ENCODE assay signal across 17 cellular contexts in genomic region chrX:39721570-39722279, GRCh38.
DNase-seq lines count a peak whose midpoint lies in the region; ATAC-seq and TF ChIP-seq lines count a peak whose summit lies in the region.
"Had no signal": no experiment of that assay in that cellular context is flagged by ENCODE, and none has a peak within 500 bp of the region (broad histone marks: within the 10 kb centered on the region; RNA-seq: fewer than 3 reads in every experiment).

No MANE protein-coding gene starts in this region.

- intact Hi-C loops in Caco-2 (cut with micrococcal nuclease; ENCODE audit: unreplicated experiment) = no loop called here

- no peaks in the 10 kb centered on the region for H3K9me3 Mint-ChIP-seq in Caco-2 (ENCODE audit: unreplicated experiment)
- H3K9me3 Mint-ChIP-seq: activated B cell treated with CpG ODN at 0.5 μM for 24 hours; activated T-helper 2 cell treated with anti-CD3 and anti-CD28 coated beads, Interferon-gamma antibody, Interleukin-2, Interleukin-4, amounts not matched to agents 10 μg/mL and 5 μg/mL and 100 μg/mL, durations not matched to agents 14 hours and 24 hours and 36 hours; dendritic cell treated with granulocyte-macrophage colony-stimulating factor and Interleukin-4, amounts not matched to agents 40 ng/mL and 50 ng/mL, for 4 days; natural killer cell had no signal

- peaks cover 5% of the 10 kb centered on the region for H3K36me3 Mint-ChIP-seq in Caco-2 (ENCODE audit: insufficient read depth, unreplicated experiment)
- H3K36me3 Mint-ChIP-seq: natural killer cell had no signal

- TF ChIP-seq CTCF in Caco-2 (IDR thresholded peaks at IDR 0.05; ENCODE audit: insufficient read depth in 1 of 2, low read depth in 1 of 2, low read length in 1 of 2, severe bottlenecking in 1 of 2, unreplicated experiment in 1 of 2) (no peak), astrocyte of the cerebellum (IDR thresholded peaks at IDR 0.05; ENCODE audit: low read depth, low read length, missing control alignments) (no peak), fibroblast of the aortic adventitia (IDR thresholded peaks at IDR 0.05; ENCODE audit: insufficient read depth, low read length) (no peak)

- no peaks in the 10 kb centered on the region for H3K36me3 ChIP-seq in Caco-2 (ENCODE audit: control insufficient read depth, insufficient read depth, low read length)

- H3K9me3 ChIP-seq in Caco-2 = no peaks in the 10 kb centered on the region

- H3K4me1 ChIP-seq in Caco-2 = no peaks in the 10 kb centered on the region; the same call in 1 of the 2 replicates

- BruUV-seq in Caco-2 (replicated peaks; lab: Mats Ljungman, UMichigan) = no TSS peak

- H3K4me3 ChIP-seq in Caco-2 (ENCODE audit: low read depth, low read length) (no peak overlapping the region), astrocyte of the cerebellum (ENCODE audit: low read depth, low read length) (no peak overlapping the region), fibroblast of the aortic adventitia (ENCODE audit: low read depth, low read length) (no peak overlapping the region)
- H3K4me3 ChIP-seq: lung had no signal

- CTCF ChIA-PET in Caco-2 (lab: Charles Lee) = no interaction called here

- H3K4me3 Mint-ChIP-seq in Caco-2 (ENCODE audit: unreplicated experiment) = no peak overlapping the region
- H3K4me3 Mint-ChIP-seq: activated B cell treated with CpG ODN at 0.5 μM for 24 hours; dendritic cell treated with granulocyte-macrophage colony-stimulating factor and Interleukin-4, amounts not matched to agents 40 ng/mL and 50 ng/mL, for 4 days; natural killer cell had no signal

- POLR2A ChIA-PET in Caco-2 (lab: Charles Lee) = no interaction called here

- H3K27ac Mint-ChIP-seq in Caco-2 (ENCODE audit: unreplicated experiment) = peak overlapping the region; percentile 10
- H3K27ac Mint-ChIP-seq: activated B cell treated with CpG ODN at 0.5 μM for 24 hours; activated T-helper 2 cell treated with anti-CD3 and anti-CD28 coated beads, Interferon-gamma antibody, Interleukin-2, Interleukin-4, amounts not matched to agents 10 μg/mL and 5 μg/mL and 100 μg/mL, durations not matched to agents 14 hours and 24 hours and 36 hours; dendritic cell treated with granulocyte-macrophage colony-stimulating factor and Interleukin-4, amounts not matched to agents 40 ng/mL and 50 ng/mL, for 4 days; natural killer cell had no signal

- no peaks in the 10 kb centered on the region for H3K27me3 ChIP-seq in Caco-2 (replicated peaks; ENCODE audit: control insufficient read depth, insufficient read depth, low read length)

- peaks cover 10% of the 10 kb centered on the region for H3K4me1 Mint-ChIP-seq in Caco-2 (ENCODE audit: low read depth, unreplicated experiment)
- H3K4me1 Mint-ChIP-seq: activated B cell treated with CpG ODN at 0.5 μM for 24 hours, natural killer cell had no signal

- DNase-seq in Caco-2 = no peak
- peak; percentile 62 for DNase-seq in astrocyte of the cerebellum (ENCODE audit: low read depth)
- peak; percentile 93 for DNase-seq in fibroblast of the aortic adventitia (ENCODE audit: low read depth)
- DNase-seq in mucosa of gallbladder (ENCODE audit: low spot score) = peak; percentile 35
- no peak for DNase-seq in NCI-H69 (lab: John Stamatoyannopoulos, UW)
- no peak for DNase-seq in DMS153 treated with DMSO at 0.1 percent for 48 hours (lab: John Stamatoyannopoulos, UW; ENCODE audit: unreplicated experiment)
- DNase-seq: activated B cell treated with CpG ODN at 0.5 μM for 24 hours, H7, Karpas-422, natural killer cell, NCI-H1436 treated with DMSO at 0.1 percent for 48 hours, NCI-H345 had no signal

- in situ Hi-C loops in astrocyte of the cerebellum (cut with HindIII; ENCODE audit: low sequenced_read_pairs) = no loop called here

- H3K27me3 Mint-ChIP-seq in Caco-2 (ENCODE audit: insufficient read depth, unreplicated experiment) = no peaks in the 10 kb centered on the region

- ATAC-seq in GM18870 (IDR thresholded peaks at IDR 0.05; ENCODE audit: unreplicated experiment) (no peak), HG03520 (IDR thresholded peaks at IDR 0.05; ENCODE audit: unreplicated experiment) (no peak)
- ATAC-seq: natural killer cell had no signal

Comparison
In these comparisons a context has a peak if more than half of its experiments do, and no peak if none do; other contexts are left out.
1. DNase-seq: peak in astrocyte of the cerebellum (single experiment), fibroblast of the aortic adventitia (single experiment) and mucosa of gallbladder (single experiment); none in Caco-2 (0 of 2), NCI-H69 (single experiment) and DMS153 treated with DMSO at 0.1 percent for 48 hours (single experiment).